Comparison of ENCODE assay signal across 8 cellular contexts in the genomic region with DNA sequence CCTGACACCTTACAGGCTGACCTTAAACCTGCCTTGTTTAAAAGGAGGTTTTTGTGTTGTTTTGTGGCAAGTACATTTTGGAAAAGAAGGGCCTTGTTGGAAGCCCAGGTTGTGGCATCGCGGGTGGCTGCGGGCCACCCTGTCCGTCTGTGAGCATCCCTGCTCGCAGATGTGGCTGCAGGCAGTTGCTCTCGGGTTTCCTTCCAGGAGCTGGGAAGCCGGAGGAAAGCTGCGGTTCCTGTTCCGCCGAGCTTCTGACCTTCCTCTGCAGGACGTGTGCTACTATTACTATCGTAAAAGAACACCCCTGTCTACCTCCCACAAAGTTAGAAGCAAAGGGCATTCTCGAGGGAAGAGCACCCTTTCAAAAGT. TPM values are rescaled to one million over a fixed set of nuclear protein-coding genes. Genes with fewer than 3 reads are reported as not detected.
A peak's percentile ranks its signal among the peaks of the same experiment; 100 is the strongest.
DNase-seq lines count a peak whose midpoint lies in the region; ATAC-seq and TF ChIP-seq lines count a peak whose summit lies in the region.

No MANE protein-coding gene starts in this region.

- H3K9me2 ChIP-seq in PC-9 (ENCODE audit: insufficient read depth) = no peaks in the 10 kb centered on the region

- no peak for TF ChIP-seq RAD21 in liver (IDR thresholded peaks at IDR 0.05)

- peaks cover 12% of the 10 kb centered on the region for H3K36me3 Mint-ChIP-seq in activated CD8-positive, alpha-beta memory T cell treated with anti-CD3 and anti-CD28 coated beads, Interleukin-2, amount 10 ng/mL, durations not matched to agents 7 days and 5 days

- TF ChIP-seq CTCF in PC-9 (conservative IDR thresholded peaks at IDR 0.05) (no peak), coronary artery (IDR thresholded peaks at IDR 0.05) (no peak), liver (IDR thresholded peaks at IDR 0.05; ENCODE audit: low read depth, low read length, missing input control) (no peak)

- peaks cover 4% of the 10 kb centered on the region for H3K27me3 Mint-ChIP-seq in activated CD8-positive, alpha-beta memory T cell treated with anti-CD3 and anti-CD28 coated beads, Interleukin-2, amount 10 ng/mL, durations not matched to agents 7 days and 5 days

- H3K4me3 Mint-ChIP-seq in activated CD8-positive, alpha-beta memory T cell treated with anti-CD3 and anti-CD28 coated beads, Interleukin-2, amount 10 ng/mL, durations not matched to agents 7 days and 5 days = peak overlapping the region; percentile 85

- WGBS in liver = under 1% methylated on average over 13 of the region's 13 CpGs

- H3K4me3 ChIP-seq in PC-9 (peak overlapping the region; percentile 98), coronary artery (peak overlapping the region; percentile 94), liver (ENCODE audit: low read depth in 1 of 3, low read length in 3 of 3) (peak overlapping the region; percentile 93 to 97 (median 95))

- H3K36me3 ChIP-seq in PC-9 (ENCODE audit: low read depth) (peaks cover 12% of the 10 kb centered on the region; the same call in 1 of the 2 replicates), liver (ENCODE audit: control insufficient read depth in 4 of 4, insufficient read depth in 3 of 4, low read depth in 1 of 4, low read length in 3 of 4) (peaks cover 0 to 2% (median 1%) of the 10 kb centered on the region in 4 donors)

- BruUV-seq in PC-9 (replicated peaks; lab: Mats Ljungman, UMichigan) = TSS peak; percentile 47

- CTCF ChIA-PET in activated CD8-positive, alpha-beta memory T cell treated with anti-CD3 and anti-CD28 coated beads, Interleukin-2, amount 10 ng/mL, durations not matched to agents 7 days and 5 days (lab: Charles Lee) = no interaction called here
- CTCF ChIA-PET in PC-9 (lab: Charles Lee) = interaction anchor here (0.6 kb wide), 1 partner anchor 490 kb away, joined by 8 read pairs; no protein-coding TSS in a partner anchor

- peak overlapping the region; percentile 94 for H2AFZ ChIP-seq in PC-9

- H3K9me3 ChIP-seq in PC-9 (ENCODE audit: insufficient read depth, low read depth) (no peaks in the 10 kb centered on the region), liver (ENCODE audit: control insufficient read depth in 4 of 4, low read length in 3 of 4) (peaks cover 0 to 1% (median 0%) of the 10 kb centered on the region in 4 donors)

- intact Hi-C loops in PC-9 (cut with micrococcal nuclease; ENCODE audit: unreplicated experiment) = loop anchor here (5.0 kb wide), 2 partner anchors 89 to 194 kb away; no protein-coding TSS in a partner anchor

- peak overlapping the region; percentile 44 to 87 for H3K9ac ChIP-seq in liver (ENCODE audit: low read depth in 1 of 2, low read length in 2 of 2)

- no peak for DNase-seq in activated CD8-positive, alpha-beta memory T cell treated with anti-CD3 and anti-CD28 coated beads, Interleukin-2, amount 10 ng/mL, durations not matched to agents 7 days and 5 days
- DNase-seq in activated CD8-positive, alpha-beta memory T cell treated with anti-CD3 and anti-CD28 coated beads for 24 hours = no peak
- DNase-seq in PC-9 = peak; percentile 39 to 49
- no peak for DNase-seq in coronary artery (ENCODE audit: low spot score)
- DNase-seq in superior temporal gyrus (ENCODE audit: extremely low spot score) = peak; percentile 41
- no peak for DNase-seq in NCI-H1694 (lab: John Stamatoyannopoulos, UW)

- 0 out of 2 replicates have a peak, but pooled peaks cover 6% of the 10 kb centered on the region for H3F3A ChIP-seq in PC-9 (ENCODE audit: insufficient read depth, low read depth)

- H3K4me2 ChIP-seq in PC-9 = peak overlapping the region; percentile 81

- no peak for ATAC-seq in activated CD8-positive, alpha-beta memory T cell treated with anti-CD3 and anti-CD28 coated beads, Interleukin-2, amount 10 ng/mL, durations not matched to agents 7 days and 5 days
- ATAC-seq in HG02588 (IDR thresholded peaks at IDR 0.05; ENCODE audit: unreplicated experiment) = peak; percentile 3

- H3K9me3 Mint-ChIP-seq in activated CD8-positive, alpha-beta memory T cell treated with anti-CD3 and anti-CD28 coated beads, Interleukin-2, amount 10 ng/mL, durations not matched to agents 7 days and 5 days (ENCODE audit: low read depth) = no peaks in the 10 kb centered on the region

- H3K27ac ChIP-seq in PC-9 (peak overlapping the region; percentile 83), coronary artery (peak overlapping the region; percentile 92 to 94), liver (ENCODE audit: low read depth in 1 of 2, low read length in 2 of 2) (peak overlapping the region; percentile 88 to 95)

- H4K20me1 ChIP-seq in PC-9 (ENCODE audit: insufficient read depth) = no peaks in the 10 kb centered on the region; the same call in 1 of the 2 replicates

- H3K27ac Mint-ChIP-seq in activated CD8-positive, alpha-beta memory T cell treated with anti-CD3 and anti-CD28 coated beads, Interleukin-2, amount 10 ng/mL, durations not matched to agents 7 days and 5 days = peak overlapping the region; percentile 88

- H3K4me1 Mint-ChIP-seq in activated CD8-positive, alpha-beta memory T cell treated with anti-CD3 and anti-CD28 coated beads, Interleukin-2, amount 10 ng/mL, durations not matched to agents 7 days and 5 days = peaks cover 43% of the 10 kb centered on the region

- H3K4me1 ChIP-seq in PC-9 (replicated peaks; ENCODE audit: insufficient read depth) = peaks cover 25% of the 10 kb centered on the region
- peaks cover 6 to 21% (median 13%) of the 10 kb centered on the region in 4 donors for H3K4me1 ChIP-seq in liver (ENCODE audit: control insufficient read depth in 4 of 4, insufficient read depth in 4 of 4, low read length in 3 of 4)

- H3K27me3 ChIP-seq in PC-9 (ENCODE audit: insufficient read depth, low read depth) (no peaks in the 10 kb centered on the region), liver (ENCODE audit: control insufficient read depth in 4 of 4, insufficient read depth in 4 of 4, low read length in 3 of 4) (no peaks in the 10 kb centered on the region)

- H3K79me2 ChIP-seq in PC-9 (ENCODE audit: low read depth) = peaks cover 62% of the 10 kb centered on the region

- POLR2A ChIA-PET in PC-9 (lab: Charles Lee; ENCODE audit: unreplicated experiment) = interaction anchor here (0.6 kb wide), 1 partner anchor 181 kb away, joined by 3 read pairs; no protein-coding TSS in a partner anchor

TF ChIP-seq in liver, 16 proteins besides CTCF, POLR2A, EP300 and RAD21 (continues in another document):
- TF ChIP-seq HNF4G (IDR thresholded peaks at IDR 0.05) (no peak), SP1 (IDR thresholded peaks at IDR 0.05) (no peak), HNF4A (conservative IDR thresholded peaks at IDR 0.05) (no peak), YY1 (IDR thresholded peaks at IDR 0.05) (no peak), FOXA1 (IDR thresholded peaks at IDR 0.05) (no peak), RXRA (IDR thresholded peaks at IDR 0.05) (no peak), GABPA (IDR thresholded peaks at IDR 0.05 in 1 of 2, conservative IDR thresholded peaks at IDR 0.05 in 1 of 2) (no peak), FOXA2 (IDR thresholded peaks at IDR 0.05) (no peak), EGR1 (IDR thresholded peaks at IDR 0.05; ENCODE audit: low read depth in 2 of 2) (no peak), TAF1 (conservative IDR thresholded peaks at IDR 0.05) (no peak), NR2F2 (IDR thresholded peaks at IDR 0.05) (no peak), JUND (IDR thresholded peaks at IDR 0.05) (no peak)
- TF ChIP-seq, protein P1, sequence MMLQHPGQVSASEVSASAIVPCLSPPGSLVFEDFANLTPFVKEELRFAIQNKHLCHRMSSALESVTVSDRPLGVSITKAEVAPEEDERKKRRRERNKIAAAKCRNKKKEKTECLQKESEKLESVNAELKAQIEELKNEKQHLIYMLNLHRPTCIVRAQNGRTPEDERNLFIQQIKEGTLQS (IDR thresholded peaks at IDR 0.05) = no peak
- TF ChIP-seq, protein P2, sequence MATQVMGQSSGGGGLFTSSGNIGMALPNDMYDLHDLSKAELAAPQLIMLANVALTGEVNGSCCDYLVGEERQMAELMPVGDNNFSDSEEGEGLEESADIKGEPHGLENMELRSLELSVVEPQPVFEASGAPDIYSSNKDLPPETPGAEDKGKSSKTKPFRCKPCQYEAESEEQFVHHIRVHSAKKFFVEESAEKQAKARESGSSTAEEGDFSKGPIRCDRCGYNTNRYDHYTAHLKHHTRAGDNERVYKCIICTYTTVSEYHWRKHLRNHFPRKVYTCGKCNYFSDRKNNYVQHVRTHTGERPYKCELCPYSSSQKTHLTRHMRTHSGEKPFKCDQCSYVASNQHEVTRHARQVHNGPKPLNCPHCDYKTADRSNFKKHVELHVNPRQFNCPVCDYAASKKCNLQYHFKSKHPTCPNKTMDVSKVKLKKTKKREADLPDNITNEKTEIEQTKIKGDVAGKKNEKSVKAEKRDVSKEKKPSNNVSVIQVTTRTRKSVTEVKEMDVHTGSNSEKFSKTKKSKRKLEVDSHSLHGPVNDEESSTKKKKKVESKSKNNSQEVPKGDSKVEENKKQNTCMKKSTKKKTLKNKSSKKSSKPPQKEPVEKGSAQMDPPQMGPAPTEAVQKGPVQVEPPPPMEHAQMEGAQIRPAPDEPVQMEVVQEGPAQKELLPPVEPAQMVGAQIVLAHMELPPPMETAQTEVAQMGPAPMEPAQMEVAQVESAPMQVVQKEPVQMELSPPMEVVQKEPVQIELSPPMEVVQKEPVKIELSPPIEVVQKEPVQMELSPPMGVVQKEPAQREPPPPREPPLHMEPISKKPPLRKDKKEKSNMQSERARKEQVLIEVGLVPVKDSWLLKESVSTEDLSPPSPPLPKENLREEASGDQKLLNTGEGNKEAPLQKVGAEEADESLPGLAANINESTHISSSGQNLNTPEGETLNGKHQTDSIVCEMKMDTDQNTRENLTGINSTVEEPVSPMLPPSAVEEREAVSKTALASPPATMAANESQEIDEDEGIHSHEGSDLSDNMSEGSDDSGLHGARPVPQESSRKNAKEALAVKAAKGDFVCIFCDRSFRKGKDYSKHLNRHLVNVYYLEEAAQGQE (IDR thresholded peaks at IDR 0.05) = no peak
- TF ChIP-seq, protein P3, sequence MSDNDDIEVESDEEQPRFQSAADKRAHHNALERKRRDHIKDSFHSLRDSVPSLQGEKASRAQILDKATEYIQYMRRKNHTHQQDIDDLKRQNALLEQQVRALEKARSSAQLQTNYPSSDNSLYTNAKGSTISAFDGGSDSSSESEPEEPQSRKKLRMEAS (IDR thresholded peaks at IDR 0.05) = no peak

RNA-seq across cellular contexts. Expression of a gene that starts 0.8 kb away (rescaled TPM):
- total RNA-seq in activated CD8-positive, alpha-beta memory T cell treated with anti-CD3 and anti-CD28 coated beads, Interleukin-2, amount 10 ng/mL, durations not matched to agents 7 days and 5 days = 10 to 100 TPM; 63.7 to 70.6 TPM
- total RNA-seq in PC-9 (2021) (141 and 144 TPM in 2 replicates), liver (10 to 100 TPM; 31.7 to 34.6 TPM)
- polyA plus RNA-seq in liver = 10 to 100 TPM; 28.9 to 40.8 TPM

RNA-seq across cellular contexts. Expression of a gene that starts 53.3 kb away (rescaled TPM):
- total RNA-seq in activated CD8-positive, alpha-beta memory T cell treated with anti-CD3 and anti-CD28 coated beads, Interleukin-2, amount 10 ng/mL, durations not matched to agents 7 days and 5 days = not detected
- total RNA-seq in PC-9 (2021) (not detected in 2 replicates), liver (not detected)
- polyA plus RNA-seq in liver = not detected

Comparison
In these comparisons a context has a peak if more than half of its experiments do, and no peak if none do; other contexts are left out.
1. DNase-seq: peak in PC-9 (2 of 2) and superior temporal gyrus (single experiment); none in activated CD8-positive, alpha-beta memory T cell treated with anti-CD3 and anti-CD28 coated beads, Interleukin-2, amount 10 ng/mL, durations not matched to agents 7 days and 5 days (single experiment), activated CD8-positive, alpha-beta memory T cell treated with anti-CD3 and anti-CD28 coated beads for 24 hours (single experiment), coronary artery (single experiment) and NCI-H1694 (single experiment).
2. Peak in every context shown above with its lines, with median percentiles within 50 percentile points of each other: H3K27ac ChIP-seq and H3K4me3 ChIP-seq.